Comparison of ENCODE assay signal across 8 cellular contexts in the genomic region with DNA sequence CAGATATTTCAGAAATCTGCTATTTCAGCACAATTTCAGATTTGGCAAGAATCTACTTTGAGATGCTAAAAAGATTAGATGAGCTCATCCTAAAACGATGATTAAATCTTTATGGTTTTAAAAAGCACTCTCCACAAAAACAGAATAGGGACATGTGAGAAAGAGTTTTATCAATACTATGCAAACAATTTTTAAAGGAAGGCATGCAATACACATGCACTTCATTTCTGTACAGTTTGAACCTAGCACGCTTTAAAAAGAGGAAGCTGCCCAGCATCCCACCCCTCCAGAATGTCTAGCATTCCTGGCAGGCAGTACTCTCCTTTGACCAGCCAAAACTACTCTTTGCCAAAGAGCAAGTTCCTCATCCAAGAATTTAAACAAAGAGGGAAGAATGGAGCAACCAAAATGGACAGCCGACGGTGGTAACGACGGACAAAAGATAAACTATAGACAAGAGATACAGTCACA. TPM values are rescaled to one million over a fixed set of nuclear protein-coding genes. Genes with fewer than 3 reads are reported as not detected.
DNase-seq lines count a peak whose midpoint lies in the region; ATAC-seq and TF ChIP-seq lines count a peak whose summit lies in the region.

No MANE protein-coding gene starts in this region.

- no peaks in the 10 kb centered on the region for H3K36me3 Mint-ChIP-seq in activated T-helper 1 cell treated with anti-CD3 and anti-CD28 coated beads, Interleukin-12 subunit alpha, Interleukin-12 subunit beta, Interleukin-2, Interleukin-4 antibody, amounts not matched to agents 30 ng/mL and 10 ng/mL and 1 ng/mL, durations not matched to agents 14 hours and 24 hours and 36 hours (ENCODE audit: low read depth)

- no peak for DNase-seq in activated T-helper 1 cell treated with anti-CD3 and anti-CD28 coated beads, Interleukin-12 subunit alpha, Interleukin-12 subunit beta, Interleukin-2, Interleukin-4 antibody, amounts not matched to agents 30 ng/mL and 10 ng/mL and 1 ng/mL, durations not matched to agents 14 hours and 24 hours and 36 hours (ENCODE audit: low spot score)
- DNase-seq in right atrium auricular region (ENCODE audit: low spot score), result no peak
- no peak for DNase-seq in GM13977 (ENCODE audit: low spot score)

- peaks cover 9% of the 10 kb centered on the region for H3K4me1 Mint-ChIP-seq in activated T-helper 1 cell treated with anti-CD3 and anti-CD28 coated beads, Interleukin-12 subunit alpha, Interleukin-12 subunit beta, Interleukin-2, Interleukin-4 antibody, amounts not matched to agents 30 ng/mL and 10 ng/mL and 1 ng/mL, durations not matched to agents 14 hours and 24 hours and 36 hours (ENCODE audit: low read depth)

- ATAC-seq in GM18498 (IDR thresholded peaks at IDR 0.05; ENCODE audit: unreplicated experiment) (no peak), HG03097 (IDR thresholded peaks at IDR 0.05; ENCODE audit: low FRiP score, unreplicated experiment) (no peak), HG02884 (IDR thresholded peaks at IDR 0.05; ENCODE audit: unreplicated experiment) (no peak)

- no peaks in the 10 kb centered on the region for H3K9me3 Mint-ChIP-seq in activated T-helper 1 cell treated with anti-CD3 and anti-CD28 coated beads, Interleukin-12 subunit alpha, Interleukin-12 subunit beta, Interleukin-2, Interleukin-4 antibody, amounts not matched to agents 30 ng/mL and 10 ng/mL and 1 ng/mL, durations not matched to agents 14 hours and 24 hours and 36 hours

- peaks cover 0 to 33% of the 10 kb centered on the region in 2 donors for H3K4me1 ChIP-seq in right atrium auricular region
- H3K4me1 ChIP-seq in skeletal muscle tissue (ENCODE audit: control insufficient read depth in 3 of 3, insufficient read depth in 3 of 3, low read length in 3 of 3), result peaks cover 7 to 8% (median 7%) of the 10 kb centered on the region in 3 donors

- H3K4me3 Mint-ChIP-seq in activated T-helper 1 cell treated with anti-CD3 and anti-CD28 coated beads, Interleukin-12 subunit alpha, Interleukin-12 subunit beta, Interleukin-2, Interleukin-4 antibody, amounts not matched to agents 30 ng/mL and 10 ng/mL and 1 ng/mL, durations not matched to agents 14 hours and 24 hours and 36 hours, result peak overlapping the region; percentile 46

- H3K27me3 ChIP-seq in right atrium auricular region (no peaks in the 10 kb centered on the region), skeletal muscle tissue (ENCODE audit: control insufficient read depth in 3 of 3, insufficient read depth in 3 of 3, low read length in 3 of 3) (no peaks in the 10 kb centered on the region)

- H3K4me3 ChIP-seq in GM08714 (ENCODE audit: low read length) (peak overlapping the region; percentile 51; the same call in 1 of the 2 replicates), right atrium auricular region (peak overlapping the region; percentile 65 to 92), skeletal muscle tissue (ENCODE audit: low read length in 3 of 3) (peak overlapping the region; percentile 92 to 99 (median 94))

- H3K27ac Mint-ChIP-seq in activated T-helper 1 cell treated with anti-CD3 and anti-CD28 coated beads, Interleukin-12 subunit alpha, Interleukin-12 subunit beta, Interleukin-2, Interleukin-4 antibody, amounts not matched to agents 30 ng/mL and 10 ng/mL and 1 ng/mL, durations not matched to agents 14 hours and 24 hours and 36 hours, result no peak overlapping the region

- peak overlapping the region; percentile 92 to 95 for H3K27ac ChIP-seq in right atrium auricular region
- peak overlapping the region; percentile 96 for H3K27ac ChIP-seq in skeletal muscle tissue (ENCODE audit: low read depth, low read length)

- no peaks in the 10 kb centered on the region for H3K36me3 ChIP-seq in right atrium auricular region
- no peaks in the 10 kb centered on the region for H3K36me3 ChIP-seq in skeletal muscle tissue (ENCODE audit: control insufficient read depth in 3 of 3, insufficient read depth in 3 of 3, low read length in 3 of 3)

- no peak for TF ChIP-seq CTCF in right atrium auricular region (IDR thresholded peaks at IDR 0.05)
- TF ChIP-seq CTCF in GM13977 (IDR thresholded peaks at IDR 0.05; ENCODE audit: extremely low read depth, insufficient read depth, missing control alignments), result no peak

- peaks cover 72% of the 10 kb centered on the region for H3K27me3 Mint-ChIP-seq in activated T-helper 1 cell treated with anti-CD3 and anti-CD28 coated beads, Interleukin-12 subunit alpha, Interleukin-12 subunit beta, Interleukin-2, Interleukin-4 antibody, amounts not matched to agents 30 ng/mL and 10 ng/mL and 1 ng/mL, durations not matched to agents 14 hours and 24 hours and 36 hours (ENCODE audit: insufficient read depth)

- peak overlapping the region; percentile 96 to 99 (median 99) for H3K9ac ChIP-seq in skeletal muscle tissue (ENCODE audit: low read depth in 1 of 3, low read length in 3 of 3)

- in situ Hi-C loops in GM13977 (cut with MboI; ENCODE audit: low pct_unique_long_range_greater_than_20kb, low sequenced_read_pairs, unreplicated experiment), result no loop called here

- intact Hi-C loops in activated T-helper 1 cell treated with anti-CD3 and anti-CD28 coated beads, Interleukin-12 subunit alpha, Interleukin-12 subunit beta, Interleukin-2, Interleukin-4 antibody, amounts not matched to agents 30 ng/mL and 10 ng/mL and 1 ng/mL, durations not matched to agents 14 hours and 24 hours and 36 hours (cut with micrococcal nuclease), result loop anchor here (10.0 kb wide), 3 partner anchors 99 to 309 kb away; partner anchors contain the start of gene F3

- H3K9me3 ChIP-seq in right atrium auricular region (no peaks in the 10 kb centered on the region), skeletal muscle tissue (ENCODE audit: control insufficient read depth in 3 of 3, low read length in 3 of 3) (no peaks in the 10 kb centered on the region)

RNA-seq across cellular contexts. Expression of gene ARHGAP29, which starts 1.3 kb away (rescaled TPM):
- not detected in 2 replicates for total RNA-seq in activated T-helper 1 cell treated with anti-CD3 and anti-CD28 coated beads, Interleukin-12 subunit alpha, Interleukin-12 subunit beta, Interleukin-2, Interleukin-4 antibody, amounts not matched to agents 30 ng/mL and 10 ng/mL and 1 ng/mL, durations not matched to agents 14 hours and 24 hours and 36 hours
- 10 to 100 TPM; 25.8 to 29.9 TPM for total RNA-seq in right atrium auricular region
- total RNA-seq in skeletal muscle tissue, result 39.1 TPM

Comparison
In these comparisons a context has a peak if more than half of its experiments do, and no peak if none do; other contexts are left out.
1. RNA of gene ARHGAP29, which starts 1.3 kb away (total RNA-seq): 39.1 TPM in skeletal muscle tissue (single experiment) and 25.8 to 29.9 TPM in right atrium auricular region; not detected in activated T-helper 1 cell treated with anti-CD3 and anti-CD28 coated beads, Interleukin-12 subunit alpha, Interleukin-12 subunit beta, Interleukin-2, Interleukin-4 antibody, amounts not matched to agents 30 ng/mL and 10 ng/mL and 1 ng/mL, durations not matched to agents 14 hours and 24 hours and 36 hours; every median in the first group is over 10 times any median in the second.
2. Peak in every context shown above with its lines, with median percentiles within 50 percentile points of each other: H3K4me3 ChIP-seq.